In the genomic region with DNA sequence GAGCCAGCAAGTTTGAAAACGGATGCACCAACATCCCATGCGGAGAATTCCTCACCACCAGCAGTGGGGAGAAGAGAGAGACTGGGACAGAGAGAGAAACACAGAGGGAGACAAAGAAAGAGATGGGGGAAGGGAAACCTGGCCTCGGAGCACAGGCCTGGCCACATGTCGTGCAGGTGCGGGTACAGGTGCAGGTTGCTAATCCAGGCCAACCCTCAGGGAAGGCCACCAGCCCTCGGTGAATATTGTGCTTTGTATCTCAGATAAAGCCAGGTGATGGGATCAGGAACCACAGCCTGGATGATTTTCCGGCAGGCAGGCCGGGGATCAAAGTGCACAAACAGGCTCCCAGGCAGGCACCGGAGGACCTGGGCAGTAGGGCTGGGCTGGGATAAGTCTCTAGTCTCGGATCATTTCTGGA, we compare ENCODE assay signal across 11 cellular contexts. TPM values are rescaled to one million over a fixed set of nuclear protein-coding genes. Genes with fewer than 3 reads are reported as not detected.
DNase-seq lines count a peak whose midpoint lies in the region; ATAC-seq and FAIRE-seq lines count a peak whose summit lies in the region.
"Had no signal": no experiment of that assay in that cellular context is flagged by ENCODE, and none has a peak within 500 bp of the region (broad histone marks: within the 10 kb centered on the region; RNA-seq: fewer than 3 reads in every experiment).

No MANE protein-coding gene starts in this region.

- ATAC-seq in left cardiac atrium (no peak), GM19328 (IDR thresholded peaks at IDR 0.05; ENCODE audit: unreplicated experiment) (no peak), HG03460 (IDR thresholded peaks at IDR 0.05; ENCODE audit: unreplicated experiment) (no peak)
- ATAC-seq: Panc1 had no signal

- no peaks in the 10 kb centered on the region for H3K27me3 ChIP-seq in duodenal mucosa (ENCODE audit: control insufficient read depth in 1 of 2, insufficient read depth in 2 of 2, low read length in 2 of 2)

- intact Hi-C loops in cardiac septum (cut with DNase I) = no loop called here
- intact Hi-C loops in left cardiac atrium (cut with DNase I) = loop anchor here in 1 of 2 donors (5.0 kb wide), 2 partner anchors 42 to 43 kb away; no protein-coding TSS in a partner anchor

- peaks cover 73 to 83% of the 10 kb centered on the region in 2 donors for H3K4me1 ChIP-seq in duodenal mucosa (ENCODE audit: control insufficient read depth in 1 of 2, insufficient read depth in 2 of 2, low read length in 2 of 2)

- H3K9me3 ChIP-seq in duodenal mucosa (ENCODE audit: control insufficient read depth in 1 of 2, low read length in 2 of 2) = no peaks in the 10 kb centered on the region

- H3K27ac ChIP-seq in duodenal mucosa (ENCODE audit: low read depth, low read length) = peak overlapping the region; percentile 53
- H3K27ac ChIP-seq: VCaP had no signal

- peak overlapping the region in 1 of 2 donors; percentile 65 for H3K9ac ChIP-seq in duodenal mucosa (ENCODE audit: low read depth in 1 of 2, low read length in 2 of 2)

- H3K36me3 ChIP-seq in duodenal mucosa (ENCODE audit: control insufficient read depth in 1 of 2, insufficient read depth in 2 of 2, low read length in 2 of 2) = peaks cover 0 to 14% of the 10 kb centered on the region in 2 donors

- H3K4me3 ChIP-seq in duodenal mucosa (ENCODE audit: low read depth in 1 of 2, low read length in 2 of 2) = peak overlapping the region; percentile 19 to 75

- peak; percentile 67 for DNase-seq in cardiac septum (ENCODE audit: low spot score)
- no peak for DNase-seq in left cardiac atrium
- peak; percentile 69 for DNase-seq in mucosa of gallbladder (ENCODE audit: low spot score)
- DNase-seq in urothelium cell line (ENCODE audit: low spot score) = no peak
- no peak for DNase-seq in ACHN

- peak; percentile 9 for FAIRE-seq in urothelium cell line (lab: Jason Lieb, UNC)
- FAIRE-seq: endometrium had no signal

- in situ Hi-C loops in ACHN (cut with HindIII; ENCODE audit: low pct_ligation_motif_present, low pct_unique_long_range_greater_than_20kb, low sequenced_read_pairs) = no loop called here

RNA-seq across cellular contexts. Expression of a gene that starts 3.8 kb away (rescaled TPM):
- total RNA-seq in cardiac septum (201 TPM), left cardiac atrium (100 to 1,000 TPM; 165 to 175 TPM), mucosa of gallbladder (118 TPM)

Comparison
In these comparisons a context has a peak if more than half of its experiments do, and no peak if none do; other contexts are left out.
1. DNase-seq: peak in cardiac septum (single experiment) and mucosa of gallbladder (single experiment); none in left cardiac atrium (single experiment), urothelium cell line (single experiment) and ACHN (single experiment).